ENCODE assay signal across 9 cellular contexts in the genomic region with DNA sequence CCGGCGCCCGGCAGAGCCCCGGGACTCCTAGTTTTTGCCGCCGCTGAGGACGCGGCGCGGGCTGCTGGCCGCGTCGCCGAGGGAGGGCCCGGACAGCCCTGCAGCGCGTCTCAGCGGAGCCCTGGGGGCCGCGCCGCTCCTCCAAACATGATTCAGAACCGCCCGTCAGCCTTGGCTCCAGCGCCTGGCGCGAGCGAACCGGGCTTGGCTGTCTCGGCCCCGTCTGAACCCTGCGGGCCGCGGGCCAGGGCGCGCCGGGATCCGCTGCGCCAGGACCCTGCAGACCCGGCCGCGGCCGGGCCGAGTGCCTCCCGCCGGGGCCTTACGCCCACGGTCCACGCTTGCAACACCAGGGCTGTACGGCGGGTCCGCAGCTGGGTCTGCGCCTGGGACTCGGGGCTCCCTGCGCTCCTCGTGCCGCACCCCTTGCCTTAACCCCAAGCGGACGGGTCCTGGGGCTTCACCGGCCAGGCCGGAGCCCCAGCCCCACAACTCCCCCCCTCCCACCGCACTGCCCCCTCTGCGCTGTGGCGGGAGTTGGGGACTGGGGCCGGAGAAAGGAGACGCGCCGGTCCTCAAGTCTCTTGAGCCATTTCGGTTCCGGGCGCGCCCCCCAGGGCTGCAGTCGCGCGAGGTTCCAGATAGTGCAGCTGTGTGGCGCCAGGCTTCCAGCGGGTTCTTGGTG. TPM values are rescaled to one million over a fixed set of nuclear protein-coding genes. Genes with fewer than 3 reads are reported as not detected.
A peak's percentile ranks its signal among the peaks of the same experiment; 100 is the strongest.
DNase-seq lines count a peak whose midpoint lies in the region; ATAC-seq lines count a peak whose summit lies in the region.
"Had no signal": no experiment of that assay in that cellular context is flagged by ENCODE, and none has a peak within 500 bp of the region (broad histone marks: within the 10 kb centered on the region; RNA-seq: fewer than 3 reads in every experiment).

No MANE protein-coding gene starts in this region.

- CTCF ChIA-PET in activated naive CD4-positive, alpha-beta T cell treated with anti-CD3 and anti-CD28 coated beads, Interleukin-2, amount 10 ng/mL, durations not matched to agents 7 days and 5 days (lab: Charles Lee) = interaction anchor here (1.9 to 9.9 kb wide), 2 partner anchors 39 to 74 kb away, joined by 4 to 215 read pairs; no protein-coding TSS in a partner anchor

- no peaks in the 10 kb centered on the region for H3K9me3 Mint-ChIP-seq in activated naive CD4-positive, alpha-beta T cell treated with anti-CD3 and anti-CD28 coated beads, Interleukin-2, amount 10 ng/mL, durations not matched to agents 7 days and 5 days
- H3K9me3 Mint-ChIP-seq: natural killer cell had no signal

- peaks cover 83% of the 10 kb centered on the region for H3K27me3 Mint-ChIP-seq in activated naive CD4-positive, alpha-beta T cell treated with anti-CD3 and anti-CD28 coated beads, Interleukin-2, amount 10 ng/mL, durations not matched to agents 7 days and 5 days

- DNase-seq in activated naive CD4-positive, alpha-beta T cell treated with anti-CD3 and anti-CD28 coated beads, Interleukin-2, amount 10 ng/mL, durations not matched to agents 7 days and 5 days = peak; percentile 32
- DNase-seq in Right ventricle myocardium inferior (ENCODE audit: missing footprints) = peak; percentile 94
- DNase-seq in nucleus accumbens (lab: John Stamatoyannopoulos, UW) = peak in 36 of 56 donors; percentile 8 to 77 (median 20)
- no peak for DNase-seq in NCI-H1417 (lab: John Stamatoyannopoulos, UW)
- DNase-seq in NCI-H446 treated with DMSO at 0.1 percent for 48 hours (lab: John Stamatoyannopoulos, UW) = no peak
- DNase-seq in SKM-1 (lab: John Stamatoyannopoulos, UW; ENCODE audit: unreplicated experiment) = no peak
- DNase-seq: natural killer cell had no signal

- H3K4me3 Mint-ChIP-seq in activated naive CD4-positive, alpha-beta T cell treated with anti-CD3 and anti-CD28 coated beads, Interleukin-2, amount 10 ng/mL, durations not matched to agents 7 days and 5 days = peak overlapping the region; percentile 65
- H3K4me3 Mint-ChIP-seq: natural killer cell had no signal

- no peak overlapping the region for H3K27ac Mint-ChIP-seq in activated naive CD4-positive, alpha-beta T cell treated with anti-CD3 and anti-CD28 coated beads, Interleukin-2, amount 10 ng/mL, durations not matched to agents 7 days and 5 days
- H3K27ac Mint-ChIP-seq: natural killer cell had no signal

- no peaks in the 10 kb centered on the region for H3K36me3 Mint-ChIP-seq in activated naive CD4-positive, alpha-beta T cell treated with anti-CD3 and anti-CD28 coated beads, Interleukin-2, amount 10 ng/mL, durations not matched to agents 7 days and 5 days
- H3K36me3 Mint-ChIP-seq: natural killer cell had no signal

- intact Hi-C loops in Right ventricle myocardium inferior (cut with DNase I) = no loop called here

- peak; percentile 78 for ATAC-seq in Right ventricle myocardium inferior
- ATAC-seq in GM21367 (IDR thresholded peaks at IDR 0.05; ENCODE audit: unreplicated experiment) = no peak

- peaks cover 14% of the 10 kb centered on the region for H3K4me1 Mint-ChIP-seq in activated naive CD4-positive, alpha-beta T cell treated with anti-CD3 and anti-CD28 coated beads, Interleukin-2, amount 10 ng/mL, durations not matched to agents 7 days and 5 days

- peak overlapping the region; percentile 40; the same call in 1 of the 2 replicates for H3K4me3 ChIP-seq in GM08714 (ENCODE audit: low read length)

RNA-seq across cellular contexts. Expression of a gene that starts 48.4 kb away (rescaled TPM):
- total RNA-seq in Right ventricle myocardium inferior = 84.8 TPM

Comparison
In these comparisons a context has a peak if more than half of its experiments do, and no peak if none do; other contexts are left out.
1. DNase-seq: peak in activated naive CD4-positive, alpha-beta T cell treated with anti-CD3 and anti-CD28 coated beads, Interleukin-2, amount 10 ng/mL, durations not matched to agents 7 days and 5 days (single experiment), Right ventricle myocardium inferior (single experiment) and nucleus accumbens (36 of 56); none in NCI-H1417 (0 of 3), NCI-H446 treated with DMSO at 0.1 percent for 48 hours (single experiment) and SKM-1 (single experiment).